Comparison of ENCODE assay signal across 1 cellular context in genomic region chr2:188884552-188884951, GRCh38.
TF ChIP-seq lines count a peak whose summit lies in the region.

No MANE protein-coding gene starts in this region.

TF ChIP-seq in SK-N-SH treated with all-trans-retinoic acid at 6 μM for 48 hours, 23 proteins besides CTCF, POLR2A, EP300 and RAD21 (continued from another document):
- TF ChIP-seq POU6F1 (CRISPR knock-in tag; IDR thresholded peaks at IDR 0.05; ENCODE audit: borderline replicate concordance, low read depth) (no peak), CSDC2 (CRISPR knock-in tag; IDR thresholded peaks at IDR 0.05) (no peak), CSRNP3 (CRISPR knock-in tag; IDR thresholded peaks at IDR 0.05) (no peak), ISL1 (CRISPR knock-in tag; IDR thresholded peaks at IDR 0.05) (no peak), ZFP30 (CRISPR knock-in tag; IDR thresholded peaks at IDR 0.05) (no peak), TOX (CRISPR knock-in tag; IDR thresholded peaks at IDR 0.05; ENCODE audit: borderline replicate concordance) (no peak)
